16 cellular contexts compared by ENCODE assay signal in the genomic region with DNA sequence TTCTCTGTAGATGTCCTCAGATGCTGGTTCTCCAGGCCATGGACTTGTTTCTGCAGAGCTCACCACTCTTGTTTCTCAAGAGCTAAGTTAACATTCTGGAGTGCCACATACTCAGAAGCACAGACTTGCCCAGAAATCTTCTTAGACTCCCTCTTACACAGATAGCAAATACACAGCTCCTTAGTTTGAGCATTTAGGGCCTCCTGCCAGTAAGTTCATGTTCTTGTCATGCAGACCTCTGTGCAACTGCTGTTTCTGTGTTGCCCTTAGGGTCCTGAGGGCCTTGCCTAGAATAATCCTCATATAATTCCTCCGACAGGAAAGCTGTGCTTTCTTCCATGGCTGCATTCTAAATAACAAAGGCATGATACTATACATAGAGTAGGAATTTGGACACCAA. TPM values are rescaled to one million over a fixed set of nuclear protein-coding genes. Genes with fewer than 3 reads are reported as not detected.
A peak's percentile ranks its signal among the peaks of the same experiment; 100 is the strongest.
DNase-seq lines count a peak whose midpoint lies in the region; ATAC-seq and TF ChIP-seq lines count a peak whose summit lies in the region.
"Had no signal": no experiment of that assay in that cellular context is flagged by ENCODE, and none has a peak within 500 bp of the region (broad histone marks: within the 10 kb centered on the region; RNA-seq: fewer than 3 reads in every experiment).

No MANE protein-coding gene starts in this region.

- peak; percentile 2 for DNase-seq in DMS79 treated with DMSO at 0.1 percent for 48 hours (lab: John Stamatoyannopoulos, UW)
- DNase-seq in DMS79 (lab: John Stamatoyannopoulos, UW), result no peak
- peak; percentile 50 for DNase-seq in foreskin melanocyte
- DNase-seq in mesothelial cell of epicardium (ENCODE audit: low spot score in 2 of 2, unreplicated experiment in 2 of 2), result no peak
- DNase-seq in thyroid gland, result peak in 1 of 2 donors; percentile 10
- no peak for DNase-seq in NCI-H446 treated with DMSO at 0.1 percent for 48 hours (lab: John Stamatoyannopoulos, UW)
- no peak for DNase-seq in PC-3
- DNase-seq in T-helper 17 cell, result no peak
- DNase-seq: H9; mesendoderm; NCI-H1694; right lobe of liver; stimulated activated CD4-positive, alpha-beta T cell treated with anti-CD3 and anti-CD28 coated beads, Interleukin-2, amount 100 ng/mL, for 24 hours; T1000 had no signal

- TF ChIP-seq CTCF in mesothelial cell of epicardium (IDR thresholded peaks at IDR 0.05; ENCODE audit: unreplicated experiment) (no peak), thyroid gland (IDR thresholded peaks at IDR 0.05) (no peak), PC-3 (conservative IDR thresholded peaks at IDR 0.05; ENCODE audit: low read depth, low read length) (no peak)

- peak overlapping the region; percentile 27 for H3K27ac Mint-ChIP-seq in mesothelial cell of epicardium
- no peak overlapping the region for H3K27ac Mint-ChIP-seq in T-helper 17 cell
- H3K27ac Mint-ChIP-seq: H9 had no signal

- no peaks in the 10 kb centered on the region for H3K9me2 ChIP-seq in PC-3 (replicated peaks; ENCODE audit: low read length)

- H3K36me3 ChIP-seq in thyroid gland, result no peaks in the 10 kb centered on the region
- no peaks in the 10 kb centered on the region for H3K36me3 ChIP-seq in PC-3 (ENCODE audit: low read depth, low read length)
- H3K36me3 ChIP-seq: right lobe of liver had no signal

- BruUV-seq in PC-3 (replicated peaks; lab: Mats Ljungman, UMichigan), result no TSS peak

- H2AFZ ChIP-seq in PC-3 (ENCODE audit: low read length), result no peak overlapping the region

- peaks cover 37 to 40% of the 10 kb centered on the region in 2 donors for H3K4me1 ChIP-seq in thyroid gland
- H3K4me1 ChIP-seq in PC-3 (ENCODE audit: insufficient read depth, low read length), result peaks cover 16% of the 10 kb centered on the region
- H3K4me1 ChIP-seq: BLaER1, right lobe of liver had no signal

- intact Hi-C loops in thyroid gland (cut with DNase I), result no loop called here
- intact Hi-C loops in PC-3 (cut with micrococcal nuclease), result no loop called here

- POLR2A ChIA-PET in PC-3 (lab: Charles Lee; ENCODE audit: unreplicated experiment), result no interaction called here

- peaks cover 10% of the 10 kb centered on the region for H3K9me3 Mint-ChIP-seq in mesothelial cell of epicardium
- H3K9me3 Mint-ChIP-seq: H9 had no signal

- CTCF ChIA-PET in PC-3 (lab: Charles Lee), result no interaction called here

- 39 to 45% methylated on average over 1 of the region's 1 CpG for WGBS in thyroid gland, 2 donors

- H3K4me1 Mint-ChIP-seq in mesothelial cell of epicardium, result peaks cover 48% of the 10 kb centered on the region
- peaks cover 3% of the 10 kb centered on the region for H3K4me1 Mint-ChIP-seq in T-helper 17 cell

- no peak for TF ChIP-seq POLR2A in thyroid gland (IDR thresholded peaks at IDR 0.05)

- no peak overlapping the region for H3K4me3 Mint-ChIP-seq in mesothelial cell of epicardium
- no peak overlapping the region for H3K4me3 Mint-ChIP-seq in T-helper 17 cell
- H3K4me3 Mint-ChIP-seq: H9 had no signal

- H3K4me2 ChIP-seq in PC-3 (ENCODE audit: low read length), result no peak overlapping the region
- H3K4me2 ChIP-seq: BLaER1 had no signal

- no peaks in the 10 kb centered on the region for H4K20me1 ChIP-seq in PC-3 (ENCODE audit: low read length)
- H4K20me1 ChIP-seq: BLaER1 had no signal

- no peaks in the 10 kb centered on the region for H3F3A ChIP-seq in PC-3 (ENCODE audit: low read length, unreplicated experiment)

- H3K4me3 ChIP-seq in thyroid gland (replicated peaks in 1 of 3) (no peak overlapping the region), PC-3 (ENCODE audit: low read length) (no peak overlapping the region)
- H3K4me3 ChIP-seq: BLaER1, right lobe of liver had no signal

- H3K27ac ChIP-seq in thyroid gland (peak overlapping the region; percentile 46 to 82 (median 50)), PC-3 (ENCODE audit: low read length) (no peak overlapping the region)
- H3K27ac ChIP-seq: 22Rv1, BLaER1, right lobe of liver had no signal

- H3K9me3 ChIP-seq in thyroid gland (no peaks in the 10 kb centered on the region), PC-3 (ENCODE audit: low read length) (no peaks in the 10 kb centered on the region), T-helper 17 cell (ENCODE audit: control insufficient read depth, low read length, poor library complexity, severe bottlenecking) (no peaks in the 10 kb centered on the region)
- H3K9me3 ChIP-seq: BLaER1, right lobe of liver had no signal

- no peak for ATAC-seq in PC-3
- ATAC-seq in T-helper 17 cell, result no peak
- ATAC-seq: right lobe of liver had no signal

- H3K9ac ChIP-seq in PC-3 (ENCODE audit: low read length), result no peak overlapping the region
- H3K9ac ChIP-seq: BLaER1 had no signal

- H3K27me3 Mint-ChIP-seq in mesothelial cell of epicardium (ENCODE audit: low read depth) (no peaks in the 10 kb centered on the region), T-helper 17 cell (no peaks in the 10 kb centered on the region)

- H3K79me2 ChIP-seq in PC-3 (ENCODE audit: low read length), result no peaks in the 10 kb centered on the region

- H3K27me3 ChIP-seq in thyroid gland (no peaks in the 10 kb centered on the region), PC-3 (ENCODE audit: low read length) (no peaks in the 10 kb centered on the region)
- H3K27me3 ChIP-seq: BLaER1, right lobe of liver had no signal

- H3K36me3 Mint-ChIP-seq in mesothelial cell of epicardium (peaks cover 15% of the 10 kb centered on the region), T-helper 17 cell (ENCODE audit: low read depth) (peaks cover 9% of the 10 kb centered on the region)

RNA-seq across cellular contexts. Expression of a gene that starts 1.3 kb away (rescaled TPM):
- 12.0 to 13.7 TPM (median 12.7 TPM) in 3 replicates for total RNA-seq in mesothelial cell of epicardium
- total RNA-seq in thyroid gland, result 10 to 100 TPM in 3 of 4 donors, 1 to 10 TPM in 1; 7.5 to 25.2 (median 10.8) TPM
- 5.4 TPM in 2 replicates for total RNA-seq in PC-3 (2014; rRNA removed)
- total RNA-seq in T-helper 17 cell, result 1 to 10 TPM; 2.4 to 2.8 TPM

Comparison
In these comparisons a context has a peak if more than half of its experiments do, and no peak if none do; other contexts are left out.
1. DNase-seq: peak in DMS79 treated with DMSO at 0.1 percent for 48 hours (single experiment) and foreskin melanocyte (single experiment); none in DMS79 (single experiment), mesothelial cell of epicardium (0 of 2), NCI-H446 treated with DMSO at 0.1 percent for 48 hours (single experiment), PC-3 (single experiment) and T-helper 17 cell (0 of 3).